In genomic region chr19:12955996-12956395, GRCh38 we compare ENCODE assay signal across 9 cellular contexts. TPM values are rescaled to one million over a fixed set of nuclear protein-coding genes. Genes with fewer than 3 reads are reported as not detected.
DNase-seq lines count a peak whose midpoint lies in the region; ATAC-seq, FAIRE-seq and TF ChIP-seq lines count a peak whose summit lies in the region.
"Had no signal": no experiment of that assay in that cellular context is flagged by ENCODE, and none has a peak within 500 bp of the region (broad histone marks: within the 10 kb centered on the region; RNA-seq: fewer than 3 reads in every experiment).

No MANE protein-coding gene starts in this region.

- H3K4me3 Mint-ChIP-seq in natural killer cell treated with Interleukin-12 subunit alpha and Interleukin-12 subunit beta and Interleukin-15 and Interleukin-18, amount 100 ng/mL, for 72 hours: peak overlapping the region; percentile 82

- peak overlapping the region; percentile 76 to 97 (median 86) for H3K4me3 ChIP-seq in BLaER1 treated with 17β-estradiol and CSF1 and Interleukin-3, amounts not matched to agents 10 nM and 100 nM
- H3K4me3 ChIP-seq in MG63 (peak overlapping the region; percentile 89), dorsolateral prefrontal cortex (peak overlapping the region; percentile 71 to 98 (median 88))

- peak overlapping the region; percentile 85 to 98 (median 93) for H3K9ac ChIP-seq in BLaER1 treated with 17β-estradiol and CSF1 and Interleukin-3, amounts not matched to agents 10 nM and 100 nM

- TF ChIP-seq CTCF in dorsolateral prefrontal cortex (IDR thresholded peaks at IDR 0.05 in 54 of 56, conservative IDR thresholded peaks at IDR 0.05 in 2 of 56; ENCODE audit: low read depth in 1 of 56, partially characterized antibody in 56 of 56): no peak

- no peaks in the 10 kb centered on the region for H3K27me3 ChIP-seq in BLaER1 treated with 17β-estradiol and CSF1 and Interleukin-3, amounts not matched to agents 10 nM and 100 nM
- H3K27me3 ChIP-seq in MG63 (no peaks in the 10 kb centered on the region), dorsolateral prefrontal cortex (no peaks in the 10 kb centered on the region)

- no peaks in the 10 kb centered on the region for H3K9me3 ChIP-seq in BLaER1 treated with 17β-estradiol and CSF1 and Interleukin-3, amounts not matched to agents 10 nM and 100 nM (replicated peaks in 1 of 11)
- H3K9me3 ChIP-seq in MG63: no peaks in the 10 kb centered on the region

- H3K27me3 Mint-ChIP-seq in natural killer cell treated with Interleukin-12 subunit alpha and Interleukin-12 subunit beta and Interleukin-15 and Interleukin-18, amount 100 ng/mL, for 72 hours: no peaks in the 10 kb centered on the region

- intact Hi-C loops in dorsolateral prefrontal cortex (cut with DNase I): no loop called here

- no peak for TF ChIP-seq POLR2A in GM12892 (IDR thresholded peaks at IDR 0.05; ENCODE audit: low read depth, low read length)

- peak overlapping the region; percentile 74 to 89 for H3K27ac Mint-ChIP-seq in natural killer cell treated with Interleukin-12 subunit alpha and Interleukin-12 subunit beta and Interleukin-15 and Interleukin-18, amount 100 ng/mL, for 72 hours

- DNase-seq in MG63 (no peak), dorsolateral prefrontal cortex (no peak), activated gamma-delta T cell (lab: John Stamatoyannopoulos, UW) (no peak), germinal center (ENCODE audit: low spot score) (no peak), GM12892 (ENCODE audit: insufficient read length) (no peak), NCI-H510A (lab: John Stamatoyannopoulos, UW) (no peak)
- DNase-seq in natural killer cell treated with Interleukin-12 subunit alpha and Interleukin-12 subunit beta and Interleukin-15 and Interleukin-18, amount 100 ng/mL, for 72 hours (ENCODE audit: low spot score): no peak
- DNase-seq: SHP77 treated with DMSO at 0.1 percent for 48 hours had no signal

- no peak for ATAC-seq in natural killer cell treated with Interleukin-12 subunit alpha and Interleukin-12 subunit beta and Interleukin-15 and Interleukin-18, amount 100 ng/mL, for 72 hours

- peaks cover 9 to 56% (median 48%) of the 10 kb centered on the region in 11 experiments; a peak in 19 of 22 replicates for H4K20me1 ChIP-seq in BLaER1 treated with 17β-estradiol and CSF1 and Interleukin-3, amounts not matched to agents 10 nM and 100 nM

- peak overlapping the region in 10 of 11 experiments; percentile 83 to 98 (median 92); a peak in 18 of 22 replicates for H3K27ac ChIP-seq in BLaER1 treated with 17β-estradiol and CSF1 and Interleukin-3, amounts not matched to agents 10 nM and 100 nM
- H3K27ac ChIP-seq in dorsolateral prefrontal cortex: peak overlapping the region in 46 of 59 donors; percentile 14 to 98 (median 94)

- no peaks in the 10 kb centered on the region for H3K36me3 Mint-ChIP-seq in natural killer cell treated with Interleukin-12 subunit alpha and Interleukin-12 subunit beta and Interleukin-15 and Interleukin-18, amount 100 ng/mL, for 72 hours

- no peak for FAIRE-seq in GM12892 (lab: Jason Lieb, UNC)

- H3K4me1 ChIP-seq in BLaER1 treated with 17β-estradiol and CSF1 and Interleukin-3, amounts not matched to agents 10 nM and 100 nM: peaks cover 49 to 63% (median 60%) of the 10 kb centered on the region in 10 experiments

- H3K4me2 ChIP-seq in BLaER1 treated with 17β-estradiol and CSF1 and Interleukin-3, amounts not matched to agents 10 nM and 100 nM: peak overlapping the region; percentile 82 to 98 (median 95)

- no peaks in the 10 kb centered on the region for H3K9me3 Mint-ChIP-seq in natural killer cell treated with Interleukin-12 subunit alpha and Interleukin-12 subunit beta and Interleukin-15 and Interleukin-18, amount 100 ng/mL, for 72 hours

- H3K36me3 ChIP-seq in BLaER1 treated with 17β-estradiol and CSF1 and Interleukin-3, amounts not matched to agents 10 nM and 100 nM: peaks cover 36 to 49% (median 44%) of the 10 kb centered on the region in 11 experiments
- peaks cover 57% of the 10 kb centered on the region for H3K36me3 ChIP-seq in MG63

- peaks cover 25 to 30% of the 10 kb centered on the region in 2 donors for H3K4me1 Mint-ChIP-seq in natural killer cell treated with Interleukin-12 subunit alpha and Interleukin-12 subunit beta and Interleukin-15 and Interleukin-18, amount 100 ng/mL, for 72 hours (ENCODE audit: low read depth in 2 of 2)

RNA-seq across cellular contexts. Expression of gene GADD45GIP1, which starts 1.0 kb away (rescaled TPM):
- total RNA-seq in MG63 (2014; rRNA removed; shearing (Covaris generic); ENCODE audit: low replicate concordance): 225 and 240 TPM in 2 replicates
- 10 to 100 TPM; 11.9 to 33.8 (median 19.3) TPM for total RNA-seq in dorsolateral prefrontal cortex
- 10 to 100 TPM; 15.9 to 32.3 TPM for total RNA-seq in natural killer cell treated with Interleukin-12 subunit alpha and Interleukin-12 subunit beta and Interleukin-15 and Interleukin-18, amount 100 ng/mL, for 72 hours
- polyA plus RNA-seq in GM12892 (2012; ENCODE audit: missing spikeins): 30.6 TPM

RNA-seq across cellular contexts. Expression of gene RAD23A, which starts 10.3 kb away (rescaled TPM):
- 211 and 354 TPM in 2 replicates for total RNA-seq in MG63 (2014; rRNA removed; shearing (Covaris generic); ENCODE audit: low replicate concordance)
- 100 to 1,000 TPM in 46 of 120 experiments, 10 to 100 TPM in 74; 61.4 to 130 (median 95.7) TPM for total RNA-seq in dorsolateral prefrontal cortex
- total RNA-seq in natural killer cell treated with Interleukin-12 subunit alpha and Interleukin-12 subunit beta and Interleukin-15 and Interleukin-18, amount 100 ng/mL, for 72 hours: 100 to 1,000 TPM; 112 to 148 TPM
- polyA plus RNA-seq in GM12892 (2012; ENCODE audit: missing spikeins): 80.1 TPM

RNA-seq across cellular contexts. Expression of gene DAND5, which starts 13.4 kb away (rescaled TPM):
- 0.33 and 1.2 TPM in 2 replicates for total RNA-seq in MG63 (2014; rRNA removed; shearing (Covaris generic); ENCODE audit: low replicate concordance)
- 1 to 10 TPM in 1 of 120 experiments, under 1 TPM in 49, not detected in 70; 0.14 to 1.1 (median 0.35) TPM for total RNA-seq in dorsolateral prefrontal cortex
- not detected for total RNA-seq in natural killer cell treated with Interleukin-12 subunit alpha and Interleukin-12 subunit beta and Interleukin-15 and Interleukin-18, amount 100 ng/mL, for 72 hours
- polyA plus RNA-seq in GM12892 (2012; ENCODE audit: missing spikeins): 0.32 TPM

RNA-seq across cellular contexts. Expression of gene CALR, which starts 17.6 kb away (rescaled TPM):
- total RNA-seq in MG63 (2014; rRNA removed; shearing (Covaris generic); ENCODE audit: low replicate concordance): 1,902 and 1,921 TPM in 2 replicates
- total RNA-seq in dorsolateral prefrontal cortex: 100 to 1,000 TPM; 148 to 544 (median 264) TPM
- total RNA-seq in natural killer cell treated with Interleukin-12 subunit alpha and Interleukin-12 subunit beta and Interleukin-15 and Interleukin-18, amount 100 ng/mL, for 72 hours: 1,000 to 10,000 TPM; 1,328 to 1,513 TPM
- 511 TPM for polyA plus RNA-seq in GM12892 (2012; ENCODE audit: missing spikeins)

RNA-seq across cellular contexts. Expression of gene FARSA, which starts 22.5 kb away (rescaled TPM):
- 184 and 410 TPM in 2 replicates for total RNA-seq in MG63 (2014; rRNA removed; shearing (Covaris generic); ENCODE audit: low replicate concordance)
- total RNA-seq in dorsolateral prefrontal cortex: 100 to 1,000 TPM in 8 of 120 experiments, 10 to 100 TPM in 112; 51.3 to 110 (median 81.3) TPM
- 100 to 1,000 TPM; 130 to 196 TPM for total RNA-seq in natural killer cell treated with Interleukin-12 subunit alpha and Interleukin-12 subunit beta and Interleukin-15 and Interleukin-18, amount 100 ng/mL, for 72 hours
- 48.8 TPM for polyA plus RNA-seq in GM12892 (2012; ENCODE audit: missing spikeins)
